ENCODE assay signal across 11 cellular contexts in genomic region chr3:149479621-149480325, GRCh38. TPM values are rescaled to one million over a fixed set of nuclear protein-coding genes. Genes with fewer than 3 reads are reported as not detected.
A peak's percentile ranks its signal among the peaks of the same experiment; 100 is the strongest.
DNase-seq lines count a peak whose midpoint lies in the region; ATAC-seq, FAIRE-seq and TF ChIP-seq lines count a peak whose summit lies in the region.
"Had no signal": no experiment of that assay in that cellular context is flagged by ENCODE, and none has a peak within 500 bp of the region (broad histone marks: within the 10 kb centered on the region; RNA-seq: fewer than 3 reads in every experiment).

No MANE protein-coding gene starts in this region.

- H4K91ac ChIP-seq in IMR-90 (ENCODE audit: insufficient read depth, low read depth, low read length): peak overlapping the region; percentile 18

- no peak for TF ChIP-seq CTCF in IMR-90 (conservative IDR thresholded peaks at IDR 0.05; ENCODE audit: low read depth, low read length)
- TF ChIP-seq CTCF in K562 (IDR thresholded peaks at IDR 0.05 in 2 of 3, conservative IDR thresholded peaks at IDR 0.05 in 1 of 3; ENCODE audit: insufficient read depth in 2 of 3, low read depth in 1 of 3, low read length in 3 of 3): no peak

- H3K27ac Mint-ChIP-seq in stimulated activated effector memory CD8-positive, alpha-beta T cell treated with anti-CD3 and anti-CD28 coated beads, Interleukin-12 subunit alpha, Interleukin-12 subunit beta, amount 100 ng/mL, for 72 hours: no peak overlapping the region

- CTCF ChIA-PET in IMR-90 (lab: Yijun Ruan, JAX): interaction anchor here (0.6 to 2.3 kb wide), 10 partner anchors 9 to 585 kb away, joined by 3 to 8 read pairs (median 3); no protein-coding TSS in a partner anchor
- CTCF ChIA-PET in K562 (lab: Yijun Ruan, JAX; ENCODE audit: low intra/inter-chr PET ratio): interaction anchor here (1.3 kb wide), 1 partner anchor 127 kb away, joined by 3 read pairs; no protein-coding TSS in a partner anchor

- no peaks in the 10 kb centered on the region for H3K4me1 Mint-ChIP-seq in stimulated activated effector memory CD8-positive, alpha-beta T cell treated with anti-CD3 and anti-CD28 coated beads, Interleukin-12 subunit alpha, Interleukin-12 subunit beta, amount 100 ng/mL, for 72 hours

- peak overlapping the region; percentile 2 to 80; a peak in 3 of 4 replicates for H4K8ac ChIP-seq in IMR-90 (ENCODE audit: low read depth in 2 of 2, low read length in 2 of 2)

- ATAC-seq in IMR-90 (ENCODE audit: low read depth) (peak; percentile 13; the same call in 1 of the 2 replicates), K562 (peak; percentile 63), GM18909 (IDR thresholded peaks at IDR 0.05; ENCODE audit: poor library complexity, unreplicated experiment) (no peak), GM19351 (IDR thresholded peaks at IDR 0.05; ENCODE audit: unreplicated experiment) (no peak)
- ATAC-seq in stimulated activated effector memory CD8-positive, alpha-beta T cell treated with anti-CD3 and anti-CD28 coated beads, Interleukin-12 subunit alpha, Interleukin-12 subunit beta, amount 100 ng/mL, for 72 hours: no peak

- H4K20me1 ChIP-seq in IMR-90 (ENCODE audit: insufficient read depth, low read length) (no peaks in the 10 kb centered on the region), K562 (replicated peaks; ENCODE audit: control insufficient read depth, insufficient read depth, low read length) (no peaks in the 10 kb centered on the region)

- no peaks in the 10 kb centered on the region for H3K79me1 ChIP-seq in IMR-90 (ENCODE audit: low read depth in 1 of 2, low read length in 2 of 2)

- no peak for TF ChIP-seq EP300 in K562 (IDR thresholded peaks at IDR 0.05; ENCODE audit: low read length)

- H3K27me3 ChIP-seq in IMR-90 (ENCODE audit: control insufficient read depth, insufficient read depth, low read length) (no peaks in the 10 kb centered on the region), K562 (ENCODE audit: control insufficient read depth in 2 of 2, insufficient read depth in 2 of 2, low read length in 2 of 2) (peaks cover 0 to 4% of the 10 kb centered on the region in 2 experiments; a peak in 2 of 5 replicates), iPS-20b (ENCODE audit: insufficient read depth, low read length) (no peaks in the 10 kb centered on the region), small intestine (ENCODE audit: control insufficient read depth in 2 of 2, insufficient read depth in 2 of 2, low read length in 2 of 2) (no peaks in the 10 kb centered on the region), HAP-1 (ENCODE audit: low read depth) (no peaks in the 10 kb centered on the region)
- H3K27me3 ChIP-seq: cardiac muscle cell, ovary had no signal

- H3K36me3 ChIP-seq in IMR-90 (ENCODE audit: control insufficient read depth, insufficient read depth, low read length) (no peaks in the 10 kb centered on the region), K562 (ENCODE audit: control insufficient read depth, insufficient read depth, low read length) (no peaks in the 10 kb centered on the region), iPS-20b (ENCODE audit: insufficient read depth, low read depth, low read length) (no peaks in the 10 kb centered on the region), small intestine (ENCODE audit: control insufficient read depth in 2 of 2, insufficient read depth in 2 of 2, low read length in 2 of 2) (peaks cover 0 to 17% of the 10 kb centered on the region in 2 donors), HAP-1 (replicated peaks) (no peaks in the 10 kb centered on the region)
- H3K36me3 ChIP-seq: cardiac muscle cell, ovary had no signal

- peaks cover 3% of the 10 kb centered on the region; the same call in 1 of the 2 replicates for H3K9me3 ChIP-seq in IMR-90 (ENCODE audit: control insufficient read depth, insufficient read depth, low read length)
- H3K9me3 ChIP-seq in K562 (replicated peaks; ENCODE audit: control insufficient read depth, insufficient read depth, low read depth, low read length): no peaks in the 10 kb centered on the region
- no peaks in the 10 kb centered on the region for H3K9me3 ChIP-seq in iPS-20b (ENCODE audit: insufficient read depth, low read depth, low read length)
- H3K9me3 ChIP-seq in small intestine (ENCODE audit: control insufficient read depth, low read depth): no peaks in the 10 kb centered on the region
- H3K9me3 ChIP-seq in HAP-1: no peaks in the 10 kb centered on the region
- H3K9me3 ChIP-seq: ovary had no signal

- H3K4me1 ChIP-seq in IMR-90 (ENCODE audit: control insufficient read depth, insufficient read depth, low read length) (peaks cover 7% of the 10 kb centered on the region), K562 (replicated peaks in 1 of 2; ENCODE audit: control insufficient read depth in 2 of 2, insufficient read depth in 2 of 2, low read length in 2 of 2) (no peaks in the 10 kb centered on the region), iPS-20b (ENCODE audit: insufficient read depth, low read length) (no peaks in the 10 kb centered on the region; the same call in 1 of the 2 replicates), small intestine (ENCODE audit: control insufficient read depth in 2 of 2, insufficient read depth in 1 of 2, low read depth in 1 of 2, low read length in 1 of 2) (no peaks in the 10 kb centered on the region), HAP-1 (no peaks in the 10 kb centered on the region; the same call in 1 of the 2 replicates)

- no peak overlapping the region for H3K23ac ChIP-seq in IMR-90 (ENCODE audit: low read depth, low read length)

- peak overlapping the region; percentile 33 for H3K18ac ChIP-seq in IMR-90 (ENCODE audit: low read depth, low read length)

- no peak for TF ChIP-seq POLR2A in IMR-90 (IDR thresholded peaks at IDR 0.05; ENCODE audit: low read depth, low read length)
- TF ChIP-seq POLR2A in K562 (conservative IDR thresholded peaks at IDR 0.05): no peak

- in situ Hi-C loops in IMR-90 (cut with MboI; ENCODE audit: low sequenced_read_pairs): loop anchor here (5.0 to 10.0 kb wide), 3 partner anchors 82 to 525 kb away; no protein-coding TSS in a partner anchor
- in situ Hi-C loops in K562 (cut with MboI): loop anchor here (10.0 to 25.0 kb wide), 2 partner anchors 365 to 517 kb away; no protein-coding TSS in a partner anchor
- in situ Hi-C loops in HAP-1 (cut with MboI; ENCODE audit: low sequenced_read_pairs): loop anchor here (5.0 to 25.0 kb wide), 5 partner anchors 85 to 733 kb away; no protein-coding TSS in a partner anchor

- peak overlapping the region; percentile 41; the same call in 2 of the 3 replicates for H2BK15ac ChIP-seq in IMR-90 (ENCODE audit: low read depth, low read length)

- peak; percentile 31 for DNase-seq in IMR-90
- no peak for DNase-seq in K562 (ENCODE audit: extremely low read depth in 1 of 4, low spot score in 3 of 4)
- no peak for DNase-seq in small intestine
- no peak for DNase-seq in HAP-1 (ENCODE audit: low spot score in 2 of 2)
- DNase-seq in stimulated activated effector memory CD8-positive, alpha-beta T cell treated with anti-CD3 and anti-CD28 coated beads, Interleukin-12 subunit alpha, Interleukin-12 subunit beta, amount 100 ng/mL, for 72 hours (ENCODE audit: low spot score in 2 of 2): no peak
- DNase-seq: NCI-H1694 treated with DMSO at 0.1 percent for 48 hours had no signal

- H2AFZ ChIP-seq in IMR-90 (replicated peaks; ENCODE audit: low read length, poor library complexity) (peak overlapping the region; percentile 6), K562 (ENCODE audit: low read depth, low read length) (no peak overlapping the region)

- H3K4me3 Mint-ChIP-seq in stimulated activated effector memory CD8-positive, alpha-beta T cell treated with anti-CD3 and anti-CD28 coated beads, Interleukin-12 subunit alpha, Interleukin-12 subunit beta, amount 100 ng/mL, for 72 hours: no peak overlapping the region

- no peaks in the 10 kb centered on the region for H3K36me3 Mint-ChIP-seq in stimulated activated effector memory CD8-positive, alpha-beta T cell treated with anti-CD3 and anti-CD28 coated beads, Interleukin-12 subunit alpha, Interleukin-12 subunit beta, amount 100 ng/mL, for 72 hours

- FAIRE-seq in K562 (lab: Jason Lieb, UNC): no peak
- no peak for FAIRE-seq in small intestine (lab: Jason Lieb, UNC)

- H3K14ac ChIP-seq in IMR-90 (replicated peaks; ENCODE audit: low read depth, low read length): peak overlapping the region; percentile 6; the same call in 1 of the 2 replicates

- H2BK120ac ChIP-seq in IMR-90 (ENCODE audit: low read depth, low read length): peak overlapping the region; percentile 66

- H3K56ac ChIP-seq in IMR-90 (ENCODE audit: extremely low read depth, insufficient read depth, low read length): no peak overlapping the region; the same call in 1 of the 2 replicates

- peak overlapping the region; percentile 50 for H4K5ac ChIP-seq in IMR-90 (ENCODE audit: low read depth, low read length)

- peak overlapping the region; percentile 76 for H3K4ac ChIP-seq in IMR-90 (ENCODE audit: low read depth, low read length)

- H2AK9ac ChIP-seq in IMR-90 (replicated peaks; ENCODE audit: low read depth, low read length, poor library complexity): no peak overlapping the region

- H2BK20ac ChIP-seq in IMR-90 (ENCODE audit: low read depth, low read length): peak overlapping the region; percentile 33

- H3K27ac ChIP-seq in IMR-90 (ENCODE audit: insufficient read depth, low read length) (peak overlapping the region; percentile 33), K562 (ENCODE audit: extremely low read depth, low read depth, low read length) (no peak overlapping the region), iPS-20b (ENCODE audit: low read length) (peak overlapping the region; percentile 47), small intestine (ENCODE audit: low read depth in 1 of 2, low read length in 1 of 2) (peak overlapping the region; percentile 18 to 25)
- H3K27ac ChIP-seq: cardiac muscle cell, ovary had no signal

- no peaks in the 10 kb centered on the region for H3K79me2 ChIP-seq in K562 (ENCODE audit: control insufficient read depth, insufficient read depth, low read length)

- dilution Hi-C loops in IMR-90 (cut with HindIII; ENCODE audit: low sequenced_read_pairs, unreplicated experiment): no loop called here

- intact Hi-C loops in IMR-90 (cut with micrococcal nuclease): loop anchor here (1.0 to 2.0 kb wide), 4 partner anchors 86 to 359 kb away; no protein-coding TSS in a partner anchor
- intact Hi-C loops in K562 (cut with micrococcal nuclease): loop anchor here (1.0 to 5.0 kb wide), 3 partner anchors 86 to 522 kb away; no protein-coding TSS in a partner anchor

- 0 out of 2 replicates have a peak overlapping the region, but pooled peaks have one; percentile 17 for H3K9ac ChIP-seq in IMR-90 (ENCODE audit: low read depth, low read length)
- no peak overlapping the region for H3K9ac ChIP-seq in K562 (ENCODE audit: insufficient read depth in 1 of 2, low read depth in 2 of 2, low read length in 2 of 2)
- H3K9ac ChIP-seq in iPS-20b (ENCODE audit: low read depth, low read length): no peak overlapping the region

- POLR2A ChIA-PET in IMR-90 (lab: Charles Lee; ENCODE audit: unreplicated experiment): no interaction called here
- POLR2A ChIA-PET in K562 (lab: Yijun Ruan, JAX): interaction anchor here (1.1 kb wide), 1 partner anchor 10 kb away, joined by 3 read pairs; no protein-coding TSS in a partner anchor

- WGBS in IMR-90 (ENCODE audit: extremely low coverage in 2 of 2, insufficient read length in 1 of 2), 2 experiments: no CpG with 5 or more reads among the region's 14 CpGs
- 5% methylated on average over 13 of the region's 14 CpGs for WGBS in K562 (ENCODE audit: insufficient coverage, low coverage, missing lambda C conversion rate)
- WGBS in small intestine, 3 donors: 64 to 75% (median 70%) methylated on average over 14 of the region's 14 CpGs

- no peaks in the 10 kb centered on the region for H3K9me3 Mint-ChIP-seq in stimulated activated effector memory CD8-positive, alpha-beta T cell treated with anti-CD3 and anti-CD28 coated beads, Interleukin-12 subunit alpha, Interleukin-12 subunit beta, amount 100 ng/mL, for 72 hours

- H3K9me1 ChIP-seq in IMR-90 (ENCODE audit: insufficient read depth, low read length) (no peaks in the 10 kb centered on the region), K562 (ENCODE audit: control insufficient read depth, insufficient read depth, low read length) (no peaks in the 10 kb centered on the region)

- peak overlapping the region; percentile 51 for H2AK5ac ChIP-seq in IMR-90 (ENCODE audit: low read depth, low read length)

- H3K4me2 ChIP-seq in IMR-90 (ENCODE audit: low read depth, low read length) (no peak overlapping the region), K562 (ENCODE audit: insufficient read depth, low read length) (no peak overlapping the region)

- H2BK5ac ChIP-seq in IMR-90 (ENCODE audit: low read depth, low read length, poor library complexity, severe bottlenecking): peak overlapping the region; percentile 41

- BruUV-seq in IMR-90 (replicated peaks; lab: Mats Ljungman, UMichigan): no TSS peak
- BruUV-seq in K562 (replicated peaks; lab: Mats Ljungman, UMichigan): no TSS peak

- H3K4me3 ChIP-seq in IMR-90 (ENCODE audit: insufficient read depth, low read depth, low read length) (no peak overlapping the region), K562 (no peak overlapping the region), iPS-20b (ENCODE audit: low read length) (no peak overlapping the region), small intestine (ENCODE audit: low read depth in 1 of 2, low read length in 2 of 2) (peak overlapping the region in 1 of 2 donors; percentile 57), HAP-1 (no peak overlapping the region)
- H3K4me3 ChIP-seq: cardiac muscle cell, ovary had no signal

- TF ChIP-seq RAD21 in IMR-90 (IDR thresholded peaks at IDR 0.05; ENCODE audit: low read length) (no peak), K562 (CRISPR knock-in tag; conservative IDR thresholded peaks at IDR 0.05 in 1 of 2, IDR thresholded peaks at IDR 0.05 in 1 of 2) (no peak)

RNA-seq across cellular contexts. Expression of gene TM4SF4, which starts 5.3 kb away (rescaled TPM):
- total RNA-seq in IMR-90 (2012; rRNA removed) (1.1 and 1.6 TPM in 2 replicates), K562 (2014; rRNA removed) (not detected in 2 replicates), K562 (2014; rRNA removed; fragmentation: Illumina TruSeq; extraction: Trizol) (not detected in 2 replicates), K562 (2015; rRNA removed; fragmentation: Illumina TruSeq; extraction: Trizol) (not detected in 2 replicates), K562 (2021) (0.31 and 0.81 TPM in 2 replicates)
- polyA plus RNA-seq in IMR-90 (2012; rRNA removed) (0.60 and 0.67 TPM in 2 replicates), K562 (2011; rRNA removed) (not detected in 2 replicates), K562 (2014; fragmentation: Illumina TruSeq; extraction: Trizol) (not detected in 2 replicates), K562 (2014; fragmentation: Nextera tagmentation; extraction: Ambion mirVana) (not detected), K562 (2014; rRNA removed) (not detected in 2 replicates), small intestine (1,000 to 10,000 TPM in 1 of 3 donors, 100 to 1,000 TPM in 2; 656 to 2,254 (median 660) TPM)
- 0.08 and 0.75 TPM in 2 replicates for polyA plus RNA-seq in IMR-90 (2012; cell fraction: cytosol; rRNA removed)
- 0.08 TPM in 1 of 2 replicates, not detected in the other for polyA plus RNA-seq in IMR-90 (2012; cell fraction: nucleus; rRNA removed; ENCODE audit: low replicate concordance)
- total RNA-seq in K562 (2011; cell fraction: chromatin; rRNA removed; ENCODE audit: low replicate concordance): not detected in 2 replicates
- total RNA-seq in K562 (2011; cell fraction: nucleolus; rRNA removed): not detected in 2 replicates
- not detected in 2 replicates for total RNA-seq in K562 (2011; cell fraction: nucleoplasm; rRNA removed)
- not detected in 2 replicates for polyA plus RNA-seq in K562 (2011; cell fraction: cytosol; rRNA removed)
- polyA plus RNA-seq in K562 (2011; cell fraction: nucleus; rRNA removed): not detected in 2 replicates
- polyA plus RNA-seq in K562 (2012): not detected in 2 replicates
- not detected in 2 replicates for polyA minus RNA-seq in K562 (2011; rRNA and poly(A)+ RNA removed)
- polyA minus RNA-seq in K562 (2011; cell fraction: cytosol; rRNA and poly(A)+ RNA removed): not detected in 2 replicates
- not detected in 2 replicates for polyA minus RNA-seq in K562 (2011; cell fraction: nucleus; rRNA and poly(A)+ RNA removed)
- total RNA-seq: cardiac muscle cell had no signal

Comparison
In these comparisons a context has a peak if more than half of its experiments do, and no peak if none do; other contexts are left out.
1. ATAC-seq: peak in IMR-90 (single experiment) and K562 (single experiment); none in GM18909 (single experiment), stimulated activated effector memory CD8-positive, alpha-beta T cell treated with anti-CD3 and anti-CD28 coated beads, Interleukin-12 subunit alpha, Interleukin-12 subunit beta, amount 100 ng/mL, for 72 hours (single experiment) and GM19351 (single experiment).
2. RNA of gene TM4SF4, which starts 5.3 kb away (polyA plus RNA-seq): 656 to 2,254 TPM in small intestine; 0.08 to 0.75 TPM in IMR-90 and not detected in K562; every median in the first group is over 100 times any median in the second.